In the genomic region with DNA sequence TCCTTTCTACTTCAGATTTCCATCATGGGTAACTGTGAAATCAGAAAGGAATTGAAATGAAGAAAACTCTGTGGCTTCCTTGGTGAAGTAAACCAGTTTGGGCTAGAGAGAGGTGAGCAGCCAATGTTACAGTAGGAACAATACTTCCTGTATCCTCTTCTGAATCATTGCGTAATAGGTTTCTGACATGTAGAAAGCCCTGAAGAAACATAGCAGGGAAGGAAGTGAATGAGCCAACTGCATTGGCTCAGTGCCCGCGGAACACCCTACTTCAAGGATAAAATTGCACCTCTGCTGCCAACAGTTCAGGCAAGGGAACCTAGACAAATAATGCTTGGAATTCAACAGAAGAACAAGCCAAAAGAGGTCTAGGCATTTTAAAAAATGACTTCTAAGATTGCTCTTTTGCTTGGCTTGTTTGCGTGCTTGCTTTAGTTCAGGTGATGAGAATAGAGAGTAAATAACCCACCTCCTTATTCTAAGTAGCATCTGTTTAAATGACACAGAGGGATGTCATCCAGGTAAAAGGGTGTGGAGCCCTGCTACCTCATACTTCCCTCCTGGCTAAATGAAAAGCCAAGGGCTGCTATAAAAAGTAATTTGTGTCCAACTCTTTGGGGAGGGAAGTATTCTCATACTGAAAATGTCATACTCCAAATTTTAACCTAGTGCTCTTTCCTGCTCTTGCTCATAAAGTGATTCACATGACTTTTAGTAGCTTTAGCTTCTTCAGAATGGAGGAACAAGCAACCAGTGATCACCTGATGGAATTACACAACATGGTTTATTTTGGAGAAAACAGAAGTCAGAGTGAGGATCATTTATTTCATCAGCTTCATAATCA, we compare ENCODE assay signal across 8 cellular contexts. TPM values are rescaled to one million over a fixed set of nuclear protein-coding genes. Genes with fewer than 3 reads are reported as not detected.
A peak's percentile ranks its signal among the peaks of the same experiment; 100 is the strongest.
DNase-seq lines count a peak whose midpoint lies in the region; ATAC-seq, FAIRE-seq and TF ChIP-seq lines count a peak whose summit lies in the region.

No MANE protein-coding gene starts in this region.

- FAIRE-seq in bronchial epithelial cell (lab: Jason Lieb, UNC) = no peak

- H3K27ac ChIP-seq in SJSA1 (no peak overlapping the region), neural progenitor cell (no peak overlapping the region)

- DNase-seq in GDM1 (lab: John Stamatoyannopoulos, UW) (peak; percentile 72), Kasumi-1 (lab: John Stamatoyannopoulos, UW) (peak; percentile 99), SJSA1 (ENCODE audit: low read depth in 1 of 2, low spot score in 2 of 2) (peak; percentile 62 to 67), bronchial epithelial cell (ENCODE audit: low read depth) (peak; percentile 98), left lobe of liver (ENCODE audit: low spot score) (peak; percentile 79), superior temporal gyrus (ENCODE audit: extremely low spot score) (peak; percentile 48), neural progenitor cell (ENCODE audit: low spot score) (no peak)

- H3K4me1 ChIP-seq in SJSA1 (replicated peaks) (peaks cover 13% of the 10 kb centered on the region), neural progenitor cell (no peaks in the 10 kb centered on the region)

- H3K27me3 ChIP-seq in SJSA1 (replicated peaks) = no peaks in the 10 kb centered on the region
- no peaks in the 10 kb centered on the region for H3K27me3 ChIP-seq in bronchial epithelial cell (ENCODE audit: control insufficient read depth, insufficient read depth, low read length)
- H3K27me3 ChIP-seq in neural progenitor cell = no peaks in the 10 kb centered on the region

- no peak overlapping the region for H3K4me3 Mint-ChIP-seq in neural progenitor cell

- no peaks in the 10 kb centered on the region for H3K36me3 Mint-ChIP-seq in neural progenitor cell

- H3K9me3 ChIP-seq in SJSA1 (replicated peaks) (no peaks in the 10 kb centered on the region), neural progenitor cell (ENCODE audit: low read depth) (no peaks in the 10 kb centered on the region)

- H3F3A ChIP-seq in neural progenitor cell (ENCODE audit: low read depth) = no peaks in the 10 kb centered on the region

- no peaks in the 10 kb centered on the region for H3K36me3 ChIP-seq in SJSA1
- no peaks in the 10 kb centered on the region for H3K36me3 ChIP-seq in bronchial epithelial cell (ENCODE audit: control insufficient read depth, insufficient read depth, low read length)
- H3K36me3 ChIP-seq in neural progenitor cell = no peaks in the 10 kb centered on the region

- H3K4me2 ChIP-seq in neural progenitor cell = no peak overlapping the region

- H3K4me1 Mint-ChIP-seq in neural progenitor cell = no peaks in the 10 kb centered on the region

- TF ChIP-seq CTCF in bronchial epithelial cell (IDR thresholded peaks at IDR 0.05; ENCODE audit: insufficient read depth, low read length, severe bottlenecking) = no peak
- no peak for TF ChIP-seq CTCF in neural progenitor cell (IDR thresholded peaks at IDR 0.05)

- no peaks in the 10 kb centered on the region for H4K20me1 ChIP-seq in neural progenitor cell (ENCODE audit: low read depth)

- H3K27me3 Mint-ChIP-seq in neural progenitor cell (ENCODE audit: insufficient read depth, low read depth) = peaks cover 5% of the 10 kb centered on the region

- no peak overlapping the region for H3K4me3 ChIP-seq in SJSA1
- no peak overlapping the region for H3K4me3 ChIP-seq in bronchial epithelial cell (ENCODE audit: low read depth, low read length)
- no peak overlapping the region for H3K4me3 ChIP-seq in neural progenitor cell

- H3K27ac Mint-ChIP-seq in neural progenitor cell = no peak overlapping the region

- no peak overlapping the region for H2AFZ ChIP-seq in neural progenitor cell (replicated peaks)

- H3K9me3 Mint-ChIP-seq in neural progenitor cell = peaks cover 14% of the 10 kb centered on the region

- no peak overlapping the region for H3K9ac ChIP-seq in neural progenitor cell

- no peaks in the 10 kb centered on the region for H3K79me2 ChIP-seq in neural progenitor cell (ENCODE audit: low read depth)

- ATAC-seq in GM21786 (IDR thresholded peaks at IDR 0.05; ENCODE audit: unreplicated experiment) (peak; percentile 63), left lobe of liver (peak; percentile 79)

RNA-seq across cellular contexts. Expression of gene AKIRIN2, which starts 30.0 kb away (rescaled TPM):
- total RNA-seq in SJSA1 (2014; rRNA removed; shearing (Covaris generic)) = 16.1 and 28.3 TPM in 2 replicates
- total RNA-seq in bronchial epithelial cell (22.6 and 30.2 TPM in 2 replicates), left lobe of liver (16.6 TPM), neural progenitor cell (ENCODE audit: low replicate concordance) (46.2 and 76.7 TPM in 2 replicates)
